31 cellular contexts compared by ENCODE assay signal in genomic region chr7:129115676-129116075, GRCh38. TPM values are rescaled to one million over a fixed set of nuclear protein-coding genes. Genes with fewer than 3 reads are reported as not detected.
"Had no signal": no experiment of that assay in that cellular context is flagged by ENCODE, and none has a peak within 500 bp of the region (broad histone marks: within the 10 kb centered on the region; RNA-seq: fewer than 3 reads in every experiment).

No MANE protein-coding gene starts in this region.

- DNase-seq: activated CD4-positive, alpha-beta memory T cell treated with anti-CD3 and anti-CD28 coated beads for 36 hours; activated CD4-positive, alpha-beta T cell treated with anti-CD3 and anti-CD28 coated beads for 36 hours; activated CD4-positive, alpha-beta T cell treated with anti-CD3 and anti-CD28 coated beads, Interleukin-2, amount 10 ng/mL, durations not matched to agents 24 days and 14 days; activated CD4-positive, CD25-positive, alpha-beta regulatory T cell; activated CD4-positive, CD25-positive, alpha-beta regulatory T cell treated with anti-CD3 and anti-CD28 coated beads, Interleukin-2, amount 50 U/mL, for 72 hours; activated CD8-positive, alpha-beta memory T cell treated with anti-CD3 and anti-CD28 coated beads, Interleukin-2, amount 10 ng/mL, durations not matched to agents 7 days and 5 days; activated CD8-positive, alpha-beta memory T cell treated with anti-CD3 and anti-CD28 coated beads, Interleukin-2, amount 50 U/mL, for 4 hours; activated CD8-positive, alpha-beta T cell treated with anti-CD3 and anti-CD28 coated beads, Interleukin-2, amount 10 ng/mL, durations not matched to agents 7 days and 5 days; activated gamma-delta T cell; activated naive CD4-positive, alpha-beta T cell; activated naive CD4-positive, alpha-beta T cell treated with anti-CD3 and anti-CD28 coated beads, Interleukin-2, amount 10 ng/mL, durations not matched to agents 7 days and 5 days; activated naive CD8-positive, alpha-beta T cell treated with anti-CD3 and anti-CD28 coated beads, Interleukin-2, amount 10 ng/mL, durations not matched to agents 7 days and 5 days; activated T-cell treated with anti-CD3 and anti-CD28 coated beads, Interleukin-2, amount 50 U/mL, for 1 hour; activated T-cell treated with anti-CD3 and anti-CD28 coated beads, Interleukin-2, amount 50 U/mL, for 48 hours; central memory CD4-positive, alpha-beta T cell; cerebellar nuclear complex; colonic mucosa; effector CD8-positive, alpha-beta T cell; esophagus squamous epithelium; foreskin fibroblast; gastrocnemius medialis; glutamatergic neuron; heart left ventricle; T-helper 17 cell had no signal

- H3K4me1 ChIP-seq: ascending aorta, breast epithelium, colonic mucosa, gastrocnemius medialis, heart left ventricle had no signal

- FAIRE-seq: endometrium, endothelial cell of umbilical vein had no signal

- H3K27ac ChIP-seq: ascending aorta, breast epithelium, cardiac muscle cell, colonic mucosa, epithelial cell of prostate, esophagus squamous epithelium, gastrocnemius medialis, heart left ventricle had no signal

- ATAC-seq: activated CD4-positive, alpha-beta T cell treated with anti-CD3 and anti-CD28 coated beads for 36 hours; activated CD8-positive, alpha-beta memory T cell treated with anti-CD3 and anti-CD28 coated beads, Interleukin-2, amount 10 ng/mL, durations not matched to agents 7 days and 5 days; activated CD8-positive, alpha-beta T cell treated with anti-CD3 and anti-CD28 coated beads, Interleukin-2, amount 10 ng/mL, durations not matched to agents 7 days and 5 days; activated naive CD4-positive, alpha-beta T cell treated with anti-CD3 and anti-CD28 coated beads, Interleukin-2, amount 50 U/mL, for 72 hours; gastrocnemius medialis; heart left ventricle; T-helper 17 cell had no signal

- H3K4me3 ChIP-seq: ascending aorta, breast epithelium, cardiac muscle cell, colonic mucosa, esophagus squamous epithelium, gastrocnemius medialis, heart left ventricle had no signal

- H3K9me3 ChIP-seq: ascending aorta, breast epithelium, colonic mucosa, gastrocnemius medialis had no signal

- H3K27me3 ChIP-seq: ascending aorta, breast epithelium, cardiac muscle cell, colonic mucosa, gastrocnemius medialis had no signal

- H3K36me3 ChIP-seq: ascending aorta, breast epithelium, cardiac muscle cell, colonic mucosa, esophagus squamous epithelium, gastrocnemius medialis, heart left ventricle had no signal

RNA-seq across cellular contexts. Expression of gene TSPAN33, which starts 28.8 kb away (rescaled TPM):
- total RNA-seq: endothelial cell of umbilical vein had no signal
